ENCODE assay signal across 8 cellular contexts in the genomic region with DNA sequence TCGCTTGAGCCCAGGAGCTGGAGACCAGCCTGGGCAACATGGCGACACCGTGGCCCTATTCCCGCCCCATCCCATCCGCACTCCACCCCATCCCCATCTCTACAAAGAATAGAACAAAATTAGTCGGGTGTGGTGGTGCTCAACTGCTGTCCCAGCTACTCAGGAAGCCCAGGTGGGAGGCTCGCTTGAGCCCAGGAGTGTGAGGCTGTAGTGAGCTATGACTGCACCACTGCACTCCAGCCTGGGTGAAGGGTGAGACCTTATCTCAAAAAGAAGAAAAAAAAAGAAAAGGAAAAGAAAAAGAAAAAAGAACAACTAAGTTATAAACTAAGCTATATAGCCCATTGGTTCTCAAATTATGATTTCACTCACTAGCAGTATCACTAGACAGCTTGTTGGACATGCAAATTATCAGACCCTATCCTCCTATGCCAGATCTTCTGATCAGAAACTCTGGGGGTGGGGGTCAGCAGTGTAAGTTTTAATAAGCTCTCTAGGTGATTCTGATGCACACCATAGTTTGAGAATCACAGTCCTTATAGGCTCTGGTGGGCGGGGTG. TPM values are rescaled to one million over a fixed set of nuclear protein-coding genes. Genes with fewer than 3 reads are reported as not detected.
DNase-seq lines count a peak whose midpoint lies in the region; ATAC-seq, FAIRE-seq and TF ChIP-seq lines count a peak whose summit lies in the region.

No MANE protein-coding gene starts in this region.

- peaks cover 34% of the 10 kb centered on the region for H3K4me1 Mint-ChIP-seq in activated CD8-positive, alpha-beta memory T cell treated with anti-CD3 and anti-CD28 coated beads, Interleukin-2, amount 10 ng/mL, durations not matched to agents 7 days and 5 days
- peaks cover 25% of the 10 kb centered on the region for H3K4me1 Mint-ChIP-seq in activated CD4-positive, alpha-beta memory T cell treated with anti-CD3 and anti-CD28 coated beads for 36 hours (ENCODE audit: low read depth)

- no peak for FAIRE-seq in keratinocyte (lab: Jason Lieb, UNC)

- H3K27me3 ChIP-seq in keratinocyte (ENCODE audit: control insufficient read depth, extremely low read depth, insufficient read depth, low read length) = no peaks in the 10 kb centered on the region
- H3K27me3 ChIP-seq in thoracic aorta (replicated peaks; ENCODE audit: insufficient read depth) = no peaks in the 10 kb centered on the region

- H3K27ac Mint-ChIP-seq in activated CD8-positive, alpha-beta memory T cell treated with anti-CD3 and anti-CD28 coated beads, Interleukin-2, amount 10 ng/mL, durations not matched to agents 7 days and 5 days = peak overlapping the region; percentile 98
- H3K27ac Mint-ChIP-seq in activated CD4-positive, alpha-beta memory T cell treated with anti-CD3 and anti-CD28 coated beads for 36 hours = peak overlapping the region; percentile 92

- intact Hi-C loops in activated CD4-positive, alpha-beta memory T cell treated with anti-CD3 and anti-CD28 coated beads for 36 hours (cut with micrococcal nuclease) = loop anchor here (1.0 to 2.0 kb wide), 2 partner anchors 59 to 154 kb away; a partner anchor contains a TSS

- POLR2A ChIA-PET in activated CD4-positive, alpha-beta memory T cell treated with anti-CD3 and anti-CD28 coated beads for 36 hours (lab: Charles Lee) = interaction anchor here (0.5 to 1.3 kb wide), 9 partner anchors 10 to 1515 kb away, joined by 3 to 8 read pairs (median 3); a partner anchor contains a TSS

- peaks cover 22% of the 10 kb centered on the region for H3K36me3 Mint-ChIP-seq in activated CD8-positive, alpha-beta memory T cell treated with anti-CD3 and anti-CD28 coated beads, Interleukin-2, amount 10 ng/mL, durations not matched to agents 7 days and 5 days
- H3K36me3 Mint-ChIP-seq in activated CD4-positive, alpha-beta memory T cell treated with anti-CD3 and anti-CD28 coated beads for 36 hours = peaks cover 9% of the 10 kb centered on the region

- dilution Hi-C loops in keratinocyte (cut with MboI; ENCODE audit: extremely low pct_ligation_motif_present, low sequenced_read_pairs) = no loop called here

- peak overlapping the region; percentile 47 for H3K27ac ChIP-seq in keratinocyte (ENCODE audit: control insufficient read depth, insufficient read depth, low read length)
- peak overlapping the region in 1 of 2 donors; percentile 88 for H3K27ac ChIP-seq in thoracic aorta

- peak overlapping the region; percentile 94 for H3K4me3 Mint-ChIP-seq in activated CD8-positive, alpha-beta memory T cell treated with anti-CD3 and anti-CD28 coated beads, Interleukin-2, amount 10 ng/mL, durations not matched to agents 7 days and 5 days
- peak overlapping the region; percentile 93 for H3K4me3 Mint-ChIP-seq in activated CD4-positive, alpha-beta memory T cell treated with anti-CD3 and anti-CD28 coated beads for 36 hours

- H3K79me2 ChIP-seq in keratinocyte (ENCODE audit: control insufficient read depth, insufficient read depth, low read length) = peaks cover 45% of the 10 kb centered on the region

- H4K20me1 ChIP-seq in keratinocyte (ENCODE audit: control insufficient read depth, extremely low read depth, insufficient read depth, low read length) = no peaks in the 10 kb centered on the region

- no peak for DNase-seq in activated CD8-positive, alpha-beta memory T cell treated with anti-CD3 and anti-CD28 coated beads, Interleukin-2, amount 10 ng/mL, durations not matched to agents 7 days and 5 days
- no peak for DNase-seq in activated CD8-positive, alpha-beta memory T cell treated with anti-CD3 and anti-CD28 coated beads for 24 hours
- DNase-seq in activated CD4-positive, alpha-beta memory T cell treated with anti-CD3 and anti-CD28 coated beads for 36 hours = no peak
- DNase-seq in keratinocyte (ENCODE audit: low read depth, low spot score) (no peak), thoracic aorta (ENCODE audit: low spot score) (no peak), activated gamma-delta T cell (lab: John Stamatoyannopoulos, UW) (no peak)

- peaks cover 2% of the 10 kb centered on the region for H3K9me3 Mint-ChIP-seq in activated CD8-positive, alpha-beta memory T cell treated with anti-CD3 and anti-CD28 coated beads, Interleukin-2, amount 10 ng/mL, durations not matched to agents 7 days and 5 days (ENCODE audit: low read depth)
- no peaks in the 10 kb centered on the region for H3K9me3 Mint-ChIP-seq in activated CD4-positive, alpha-beta memory T cell treated with anti-CD3 and anti-CD28 coated beads for 36 hours

- peaks cover 1 to 15% of the 10 kb centered on the region in 2 experiments for H3K36me3 ChIP-seq in keratinocyte (ENCODE audit: control insufficient read depth in 2 of 2, extremely low read depth in 1 of 2, insufficient read depth in 2 of 2, low read length in 2 of 2)
- no peaks in the 10 kb centered on the region for H3K36me3 ChIP-seq in thoracic aorta

- H3K9ac ChIP-seq in keratinocyte (ENCODE audit: control insufficient read depth, extremely low read depth, insufficient read depth, low read length) = peak overlapping the region; percentile 97

- no peaks in the 10 kb centered on the region for H3K9me1 ChIP-seq in keratinocyte (ENCODE audit: control insufficient read depth, extremely low read depth, insufficient read depth, low read length)

- H2AFZ ChIP-seq in keratinocyte (ENCODE audit: control insufficient read depth, low read length) = peak overlapping the region; percentile 53

- H3K27me3 Mint-ChIP-seq in activated CD8-positive, alpha-beta memory T cell treated with anti-CD3 and anti-CD28 coated beads, Interleukin-2, amount 10 ng/mL, durations not matched to agents 7 days and 5 days = no peaks in the 10 kb centered on the region
- no peaks in the 10 kb centered on the region for H3K27me3 Mint-ChIP-seq in activated CD4-positive, alpha-beta memory T cell treated with anti-CD3 and anti-CD28 coated beads for 36 hours

- H3K4me2 ChIP-seq in keratinocyte (ENCODE audit: control insufficient read depth, extremely low read depth, insufficient read depth, low read depth, low read length) = peak overlapping the region; percentile 87

- H3K4me3 ChIP-seq in keratinocyte (ENCODE audit: control insufficient read depth in 2 of 3, extremely low read depth in 1 of 3, insufficient read depth in 2 of 3, low read depth in 1 of 3, low read length in 3 of 3) = peak overlapping the region; percentile 46 to 95 (median 51)
- peak overlapping the region; percentile 85 for H3K4me3 ChIP-seq in thoracic aorta

- H3K4me1 ChIP-seq in keratinocyte (ENCODE audit: control insufficient read depth, extremely low read depth, insufficient read depth, low read length) = peaks cover 44% of the 10 kb centered on the region
- H3K4me1 ChIP-seq in thoracic aorta (ENCODE audit: control insufficient read depth in 1 of 2, low read depth in 2 of 2) = peaks cover 23 to 37% of the 10 kb centered on the region in 2 donors

- H3K9me3 ChIP-seq in keratinocyte (ENCODE audit: control insufficient read depth, low read depth, low read length) = no peaks in the 10 kb centered on the region
- no peaks in the 10 kb centered on the region for H3K9me3 ChIP-seq in thoracic aorta

- no peak for TF ChIP-seq CTCF in keratinocyte (optimal IDR thresholded peaks at IDR 0.05 in 1 of 3, IDR thresholded peaks at IDR 0.05 in 1 of 3, conservative IDR thresholded peaks at IDR 0.05 in 1 of 3; ENCODE audit: extremely low read depth in 1 of 3, insufficient read depth in 2 of 3, low read length in 3 of 3)
- no peak for TF ChIP-seq CTCF in thoracic aorta (IDR thresholded peaks at IDR 0.05)

- CTCF ChIA-PET in activated CD8-positive, alpha-beta memory T cell treated with anti-CD3 and anti-CD28 coated beads, Interleukin-2, amount 10 ng/mL, durations not matched to agents 7 days and 5 days (lab: Charles Lee) = interaction anchor here (0.7 to 3.5 kb wide), 11 partner anchors 11 to 407 kb away, joined by 3 to 26 read pairs (median 3); a partner anchor contains a TSS
- CTCF ChIA-PET in activated CD4-positive, alpha-beta memory T cell treated with anti-CD3 and anti-CD28 coated beads for 36 hours (lab: Charles Lee) = interaction anchor here (0.7 to 3.4 kb wide), 5 partner anchors 50 to 407 kb away, joined by 3 to 31 read pairs (median 5); a partner anchor contains a TSS

- ATAC-seq in activated CD8-positive, alpha-beta memory T cell treated with anti-CD3 and anti-CD28 coated beads, Interleukin-2, amount 10 ng/mL, durations not matched to agents 7 days and 5 days = no peak
- no peak for ATAC-seq in thoracic aorta (ENCODE audit: insufficient number of reproducible peaks, low FRiP score, low read depth)
- no peak for ATAC-seq in HG03135 (IDR thresholded peaks at IDR 0.05; ENCODE audit: unreplicated experiment)
- ATAC-seq in GM21619 (IDR thresholded peaks at IDR 0.05; ENCODE audit: unreplicated experiment) = no peak

RNA-seq across cellular contexts. Expression of a gene that starts 0.5 kb away (rescaled TPM):
- total RNA-seq in activated CD8-positive, alpha-beta memory T cell treated with anti-CD3 and anti-CD28 coated beads, Interleukin-2, amount 10 ng/mL, durations not matched to agents 7 days and 5 days = 10 to 100 TPM; 51.6 to 57.9 TPM
- 10 to 100 TPM; 42.3 to 45.2 TPM for total RNA-seq in activated CD4-positive, alpha-beta memory T cell treated with anti-CD3 and anti-CD28 coated beads for 36 hours
- polyA plus RNA-seq in keratinocyte = 22.8 to 42.5 TPM (median 29.1 TPM) in 3 replicates
- 66.5 TPM for polyA plus RNA-seq in keratinocyte (2011; ENCODE audit: low read depth)
- polyA plus RNA-seq in keratinocyte (2011; cell fraction: cytosol; rRNA removed) = 20.0 and 34.3 TPM in 2 replicates
- polyA plus RNA-seq in keratinocyte (2011; cell fraction: nucleus; rRNA removed) = 32.0 and 36.8 TPM in 2 replicates
- 34.9 and 52.6 TPM in 2 replicates for polyA plus RNA-seq in keratinocyte (2012; ENCODE audit: low replicate concordance)
- 35.9 to 86.8 TPM (median 52.7 TPM) in 3 replicates for polyA minus RNA-seq in keratinocyte
- 32.0 TPM for polyA minus RNA-seq in keratinocyte (2011; cell fraction: cytosol; rRNA and poly(A)+ RNA removed)
- polyA minus RNA-seq in keratinocyte (2011; cell fraction: nucleus; rRNA and poly(A)+ RNA removed) = 28.1 and 65.2 TPM in 2 replicates
- 10 to 100 TPM; 46.2 to 70.6 TPM for total RNA-seq in thoracic aorta

RNA-seq across cellular contexts. Expression of a gene that starts 59.4 kb away (rescaled TPM):
- total RNA-seq in activated CD8-positive, alpha-beta memory T cell treated with anti-CD3 and anti-CD28 coated beads, Interleukin-2, amount 10 ng/mL, durations not matched to agents 7 days and 5 days = 10 to 100 TPM; 74.3 to 95.5 TPM
- total RNA-seq in activated CD4-positive, alpha-beta memory T cell treated with anti-CD3 and anti-CD28 coated beads for 36 hours = 100 to 1,000 TPM; 160 to 163 TPM
- polyA plus RNA-seq in keratinocyte = 320 to 367 TPM (median 348 TPM) in 3 replicates
- polyA plus RNA-seq in keratinocyte (2011; ENCODE audit: low read depth) = 90.5 TPM
- polyA plus RNA-seq in keratinocyte (2011; cell fraction: cytosol; rRNA removed) = 297 and 432 TPM in 2 replicates
- polyA plus RNA-seq in keratinocyte (2011; cell fraction: nucleus; rRNA removed) = 222 and 232 TPM in 2 replicates
- 128 and 274 TPM in 2 replicates for polyA plus RNA-seq in keratinocyte (2012; ENCODE audit: low replicate concordance)
- 628 to 681 TPM (median 664 TPM) in 3 replicates for polyA minus RNA-seq in keratinocyte
- polyA minus RNA-seq in keratinocyte (2011; cell fraction: cytosol; rRNA and poly(A)+ RNA removed) = 518 TPM
- polyA minus RNA-seq in keratinocyte (2011; cell fraction: nucleus; rRNA and poly(A)+ RNA removed) = 182 and 188 TPM in 2 replicates
- total RNA-seq in thoracic aorta = 10 to 100 TPM; 38.7 to 71.8 TPM
